ENCODE assay signal across 1 cellular context in genomic region chr16:87391950-87392822, GRCh38.
A peak's percentile ranks its signal among the peaks of the same experiment; 100 is the strongest.
TF ChIP-seq lines count a peak whose summit lies in the region.

MAP1LC3B (plus strand) TSS chr16:87392336; CDS start chr16:87392428, 92 bp downstream.

TF ChIP-seq in HepG2, 621 proteins besides CTCF, POLR2A, EP300 and RAD21 (continued from another document and continues in another):
- TF ChIP-seq, protein P1, sequence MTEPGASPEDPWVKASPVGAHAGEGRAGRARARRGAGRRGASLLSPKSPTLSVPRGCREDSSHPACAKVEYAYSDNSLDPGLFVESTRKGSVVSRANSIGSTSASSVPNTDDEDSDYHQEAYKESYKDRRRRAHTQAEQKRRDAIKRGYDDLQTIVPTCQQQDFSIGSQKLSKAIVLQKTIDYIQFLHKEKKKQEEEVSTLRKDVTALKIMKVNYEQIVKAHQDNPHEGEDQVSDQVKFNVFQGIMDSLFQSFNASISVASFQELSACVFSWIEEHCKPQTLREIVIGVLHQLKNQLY (CRISPR knock-in tag; IDR thresholded peaks at IDR 0.05), result peak; percentile 83; the same call in 1 of the 2 replicates
- TF ChIP-seq FOXC1 (CRISPR knock-in tag; IDR thresholded peaks at IDR 0.05; ENCODE audit: borderline replicate concordance), result peak; percentile 97
- peak; percentile 82 for TF ChIP-seq TEAD2 (CRISPR knock-in tag; IDR thresholded peaks at IDR 0.05)
- TF ChIP-seq MZF1 (CRISPR knock-in tag; IDR thresholded peaks at IDR 0.05; ENCODE audit: borderline replicate concordance), result no peak
- TF ChIP-seq CHD2 (IDR thresholded peaks at IDR 0.05; ENCODE audit: low read depth, low read length), result peak; percentile 46; the same call in 1 of the 2 replicates
- TF ChIP-seq ZFP36L2 (CRISPR knock-in tag; IDR thresholded peaks at IDR 0.05), result no peak
- no peak; the same call in 1 of the 2 replicates for TF ChIP-seq NFATC3 (CRISPR knock-in tag; IDR thresholded peaks at IDR 0.05)
- TF ChIP-seq HNRNPUL1 (IDR thresholded peaks at IDR 0.05; ENCODE audit: low read depth, low read length), result peak; percentile 91
- TF ChIP-seq SP140L (CRISPR knock-in tag; IDR thresholded peaks at IDR 0.05; ENCODE audit: borderline replicate concordance), result peak; percentile 58; the same call in 1 of the 2 replicates
- peak; percentile 17; the same call in 1 of the 2 replicates for TF ChIP-seq NR1H2 (CRISPR knock-in tag; IDR thresholded peaks at IDR 0.05; ENCODE audit: borderline replicate concordance, low read depth)
- peak; percentile 80; the same call in 1 of the 2 replicates for TF ChIP-seq ZSCAN30 (CRISPR knock-in tag; IDR thresholded peaks at IDR 0.05)
- no peak for TF ChIP-seq SMARCC2 (IDR thresholded peaks at IDR 0.05)
- peak; percentile 77; the same call in 1 of the 2 replicates for TF ChIP-seq ZNF710 (CRISPR knock-in tag; IDR thresholded peaks at IDR 0.05; ENCODE audit: borderline replicate concordance)
- peak; percentile 89; the same call in 1 of the 2 replicates for TF ChIP-seq GFI1 (CRISPR knock-in tag; IDR thresholded peaks at IDR 0.05; ENCODE audit: borderline replicate concordance)
- 0 out of 2 replicates have a peak, but pooled peaks have one; percentile 45 for TF ChIP-seq ZC3H4 (CRISPR knock-in tag; IDR thresholded peaks at IDR 0.05; ENCODE audit: borderline replicate concordance)
- no peak for TF ChIP-seq ZNF781 (CRISPR knock-in tag; IDR thresholded peaks at IDR 0.05; ENCODE audit: borderline replicate concordance, not compliant biosample characterization)
- TF ChIP-seq MBNL3 (CRISPR knock-in tag; conservative IDR thresholded peaks at IDR 0.05), result no peak
- TF ChIP-seq, protein P2, sequence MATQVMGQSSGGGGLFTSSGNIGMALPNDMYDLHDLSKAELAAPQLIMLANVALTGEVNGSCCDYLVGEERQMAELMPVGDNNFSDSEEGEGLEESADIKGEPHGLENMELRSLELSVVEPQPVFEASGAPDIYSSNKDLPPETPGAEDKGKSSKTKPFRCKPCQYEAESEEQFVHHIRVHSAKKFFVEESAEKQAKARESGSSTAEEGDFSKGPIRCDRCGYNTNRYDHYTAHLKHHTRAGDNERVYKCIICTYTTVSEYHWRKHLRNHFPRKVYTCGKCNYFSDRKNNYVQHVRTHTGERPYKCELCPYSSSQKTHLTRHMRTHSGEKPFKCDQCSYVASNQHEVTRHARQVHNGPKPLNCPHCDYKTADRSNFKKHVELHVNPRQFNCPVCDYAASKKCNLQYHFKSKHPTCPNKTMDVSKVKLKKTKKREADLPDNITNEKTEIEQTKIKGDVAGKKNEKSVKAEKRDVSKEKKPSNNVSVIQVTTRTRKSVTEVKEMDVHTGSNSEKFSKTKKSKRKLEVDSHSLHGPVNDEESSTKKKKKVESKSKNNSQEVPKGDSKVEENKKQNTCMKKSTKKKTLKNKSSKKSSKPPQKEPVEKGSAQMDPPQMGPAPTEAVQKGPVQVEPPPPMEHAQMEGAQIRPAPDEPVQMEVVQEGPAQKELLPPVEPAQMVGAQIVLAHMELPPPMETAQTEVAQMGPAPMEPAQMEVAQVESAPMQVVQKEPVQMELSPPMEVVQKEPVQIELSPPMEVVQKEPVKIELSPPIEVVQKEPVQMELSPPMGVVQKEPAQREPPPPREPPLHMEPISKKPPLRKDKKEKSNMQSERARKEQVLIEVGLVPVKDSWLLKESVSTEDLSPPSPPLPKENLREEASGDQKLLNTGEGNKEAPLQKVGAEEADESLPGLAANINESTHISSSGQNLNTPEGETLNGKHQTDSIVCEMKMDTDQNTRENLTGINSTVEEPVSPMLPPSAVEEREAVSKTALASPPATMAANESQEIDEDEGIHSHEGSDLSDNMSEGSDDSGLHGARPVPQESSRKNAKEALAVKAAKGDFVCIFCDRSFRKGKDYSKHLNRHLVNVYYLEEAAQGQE (IDR thresholded peaks at IDR 0.05; ENCODE audit: borderline replicate concordance in 1 of 2, low read depth in 1 of 2, low read length in 2 of 2), result peak in 1 of 2 experiments; percentile 84; a peak in 1 of 4 replicates
- TF ChIP-seq RFXAP (CRISPR knock-in tag; IDR thresholded peaks at IDR 0.05; ENCODE audit: borderline replicate concordance), result peak; percentile 90
- peak; percentile 75; the same call in 1 of the 2 replicates for TF ChIP-seq MTERF4 (CRISPR knock-in tag; IDR thresholded peaks at IDR 0.05)
- TF ChIP-seq, protein P3, sequence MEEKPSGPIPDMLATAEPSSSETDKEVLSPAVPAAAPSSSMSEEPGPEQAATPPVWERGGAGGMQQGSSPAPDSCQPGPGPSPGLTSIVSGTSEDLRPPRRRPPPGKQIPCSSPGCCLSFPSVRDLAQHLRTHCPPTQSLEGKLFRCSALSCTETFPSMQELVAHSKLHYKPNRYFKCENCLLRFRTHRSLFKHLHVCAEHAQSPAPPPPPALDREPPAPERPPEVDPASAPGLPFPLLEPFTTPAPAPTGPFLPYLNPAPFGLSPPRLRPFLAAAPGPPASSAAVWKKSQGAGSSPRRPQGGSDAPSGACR (CRISPR knock-in tag; IDR thresholded peaks at IDR 0.05), result peak; percentile 28; the same call in 1 of the 2 replicates
- peak; percentile 94 for TF ChIP-seq MXI1 (IDR thresholded peaks at IDR 0.05; ENCODE audit: borderline replicate concordance, low read depth, low read length)
- no peak for TF ChIP-seq ATF7 (IDR thresholded peaks at IDR 0.05)
- peak; percentile 68; the same call in 1 of the 2 replicates for TF ChIP-seq ATF7 (CRISPR knock-in tag; IDR thresholded peaks at IDR 0.05)
- TF ChIP-seq ZFP37 (CRISPR knock-in tag; IDR thresholded peaks at IDR 0.05; ENCODE audit: borderline replicate concordance), result no peak; the same call in 1 of the 2 replicates
- TF ChIP-seq, protein P4, sequence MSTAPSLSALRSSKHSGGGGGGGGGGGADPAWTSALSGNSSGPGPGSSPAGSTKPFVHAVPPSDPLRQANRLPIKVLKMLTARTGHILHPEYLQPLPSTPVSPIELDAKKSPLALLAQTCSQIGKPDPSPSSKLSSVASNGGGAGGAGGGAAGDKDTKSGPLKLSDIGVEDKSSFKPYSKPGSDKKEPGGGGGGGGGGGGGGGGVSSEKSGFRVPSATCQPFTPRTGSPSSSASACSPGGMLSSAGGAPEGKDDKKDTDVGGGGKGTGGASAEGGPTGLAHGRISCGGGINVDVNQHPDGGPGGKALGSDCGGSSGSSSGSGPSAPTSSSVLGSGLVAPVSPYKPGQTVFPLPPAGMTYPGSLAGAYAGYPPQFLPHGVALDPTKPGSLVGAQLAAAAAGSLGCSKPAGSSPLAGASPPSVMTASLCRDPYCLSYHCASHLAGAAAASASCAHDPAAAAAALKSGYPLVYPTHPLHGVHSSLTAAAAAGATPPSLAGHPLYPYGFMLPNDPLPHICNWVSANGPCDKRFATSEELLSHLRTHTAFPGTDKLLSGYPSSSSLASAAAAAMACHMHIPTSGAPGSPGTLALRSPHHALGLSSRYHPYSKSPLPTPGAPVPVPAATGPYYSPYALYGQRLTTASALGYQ (CRISPR knock-in tag; IDR thresholded peaks at IDR 0.05), result peak; percentile 81; the same call in 1 of the 2 replicates
- peak; percentile 72 for TF ChIP-seq ZNF143 (CRISPR knock-in tag; IDR thresholded peaks at IDR 0.05)
- peak; percentile 100 for TF ChIP-seq SP4 (CRISPR knock-in tag; IDR thresholded peaks at IDR 0.05)
- TF ChIP-seq SMYD3 (CRISPR knock-in tag; IDR thresholded peaks at IDR 0.05), result peak; percentile 82; the same call in 1 of the 2 replicates
- TF ChIP-seq ZNF510 (CRISPR knock-in tag; IDR thresholded peaks at IDR 0.05; ENCODE audit: low read depth), result no peak
- TF ChIP-seq, protein P5, sequence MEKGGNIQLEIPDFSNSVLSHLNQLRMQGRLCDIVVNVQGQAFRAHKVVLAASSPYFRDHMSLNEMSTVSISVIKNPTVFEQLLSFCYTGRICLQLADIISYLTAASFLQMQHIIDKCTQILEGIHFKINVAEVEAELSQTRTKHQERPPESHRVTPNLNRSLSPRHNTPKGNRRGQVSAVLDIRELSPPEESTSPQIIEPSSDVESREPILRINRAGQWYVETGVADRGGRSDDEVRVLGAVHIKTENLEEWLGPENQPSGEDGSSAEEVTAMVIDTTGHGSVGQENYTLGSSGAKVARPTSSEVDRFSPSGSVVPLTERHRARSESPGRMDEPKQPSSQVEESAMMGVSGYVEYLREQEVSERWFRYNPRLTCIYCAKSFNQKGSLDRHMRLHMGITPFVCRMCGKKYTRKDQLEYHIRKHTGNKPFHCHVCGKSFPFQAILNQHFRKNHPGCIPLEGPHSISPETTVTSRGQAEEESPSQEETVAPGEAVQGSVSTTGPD (CRISPR knock-in tag; IDR thresholded peaks at IDR 0.05), result no peak
- TF ChIP-seq ZBTB20 (CRISPR knock-in tag; IDR thresholded peaks at IDR 0.05; ENCODE audit: borderline replicate concordance, low read depth), result no peak
- TF ChIP-seq RARG (CRISPR knock-in tag; IDR thresholded peaks at IDR 0.05; ENCODE audit: low read depth), result no peak
- peak; percentile 43; the same call in 1 of the 2 replicates for TF ChIP-seq ZNF335 (CRISPR knock-in tag; IDR thresholded peaks at IDR 0.05)
- peak; percentile 99 for TF ChIP-seq SALL2 (CRISPR knock-in tag; IDR thresholded peaks at IDR 0.05)
- no peak for TF ChIP-seq PCBP2 (optimal IDR thresholded peaks at IDR 0.05; ENCODE audit: low read depth, low read length, poor library complexity, severe bottlenecking)
- TF ChIP-seq CREB1 (IDR thresholded peaks at IDR 0.05), result peak; percentile 96
- TF ChIP-seq CREB1 (CRISPR knock-in tag; IDR thresholded peaks at IDR 0.05), result peak; percentile 43; the same call in 1 of the 2 replicates
- TF ChIP-seq ZNF709 (CRISPR knock-in tag; IDR thresholded peaks at IDR 0.05), result peak; percentile 83
- TF ChIP-seq ZNF136 (CRISPR knock-in tag; IDR thresholded peaks at IDR 0.05; ENCODE audit: low read depth), result no peak
- TF ChIP-seq ZBED4 (CRISPR knock-in tag; IDR thresholded peaks at IDR 0.05; ENCODE audit: borderline replicate concordance), result peak; percentile 78
- TF ChIP-seq MXD1 (CRISPR knock-in tag; IDR thresholded peaks at IDR 0.05), result peak; percentile 75
- no peak for TF ChIP-seq ZNF570 (CRISPR knock-in tag; IDR thresholded peaks at IDR 0.05; ENCODE audit: borderline replicate concordance)
- no peak for TF ChIP-seq NFRKB (IDR thresholded peaks at IDR 0.05)
- no peak for TF ChIP-seq POLR2AphosphoS2 (IDR thresholded peaks at IDR 0.05; ENCODE audit: low read depth, low read length)
- TF ChIP-seq ZNF367 (CRISPR knock-in tag; IDR thresholded peaks at IDR 0.05; ENCODE audit: borderline replicate concordance), result no peak; the same call in 1 of the 2 replicates
